8 cellular contexts compared by ENCODE assay signal in the genomic region with DNA sequence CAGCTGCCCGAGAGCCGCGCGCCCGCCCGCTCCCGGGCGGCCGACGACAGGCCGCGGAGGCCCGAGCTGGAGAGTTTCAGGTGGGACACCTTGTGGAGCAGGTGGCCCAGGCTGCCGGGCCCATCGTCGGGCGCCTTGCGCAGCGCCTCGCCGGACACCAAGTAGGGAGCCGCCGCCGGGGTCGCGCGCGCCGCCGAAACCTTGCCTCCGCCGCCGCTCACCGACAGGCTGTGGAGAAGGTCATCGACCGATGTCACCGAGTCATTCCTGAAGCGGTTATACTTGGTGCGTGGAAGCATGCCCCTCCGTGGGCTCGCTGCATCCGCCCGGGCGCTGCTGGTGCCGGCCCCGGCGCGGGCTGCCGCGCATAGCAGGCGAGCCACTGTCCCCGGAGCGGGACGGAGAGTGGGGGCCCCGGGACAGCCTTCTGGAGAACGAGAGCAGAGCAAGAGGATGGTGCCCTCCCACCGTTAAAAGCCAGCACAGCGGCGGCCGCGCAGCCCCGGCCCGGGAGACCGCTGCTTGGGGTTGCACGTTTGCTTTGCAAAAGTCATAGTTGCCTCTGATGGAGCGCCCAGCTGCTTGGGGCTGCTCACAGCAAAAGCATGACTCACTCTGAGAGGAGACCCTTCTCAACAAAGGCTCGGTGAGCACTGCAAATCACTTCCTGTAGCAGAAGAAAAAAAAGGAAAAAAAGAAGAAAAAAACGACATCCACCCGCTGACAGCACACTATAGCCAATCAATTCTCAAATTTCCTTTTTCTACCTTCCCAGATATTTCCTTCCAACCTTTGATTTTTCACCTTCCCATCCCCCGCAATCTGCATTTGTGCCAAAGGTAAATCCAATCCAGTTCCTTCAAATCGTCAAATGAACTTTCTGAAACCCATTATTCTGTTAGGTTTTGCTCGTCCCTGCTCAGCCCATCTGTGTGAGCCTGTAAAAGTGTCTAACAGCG. TPM values are rescaled to one million over a fixed set of nuclear protein-coding genes. Genes with fewer than 3 reads are reported as not detected.
A peak's percentile ranks its signal among the peaks of the same experiment; 100 is the strongest.
DNase-seq lines count a peak whose midpoint lies in the region; ATAC-seq and TF ChIP-seq lines count a peak whose summit lies in the region.

A gene with protein sequence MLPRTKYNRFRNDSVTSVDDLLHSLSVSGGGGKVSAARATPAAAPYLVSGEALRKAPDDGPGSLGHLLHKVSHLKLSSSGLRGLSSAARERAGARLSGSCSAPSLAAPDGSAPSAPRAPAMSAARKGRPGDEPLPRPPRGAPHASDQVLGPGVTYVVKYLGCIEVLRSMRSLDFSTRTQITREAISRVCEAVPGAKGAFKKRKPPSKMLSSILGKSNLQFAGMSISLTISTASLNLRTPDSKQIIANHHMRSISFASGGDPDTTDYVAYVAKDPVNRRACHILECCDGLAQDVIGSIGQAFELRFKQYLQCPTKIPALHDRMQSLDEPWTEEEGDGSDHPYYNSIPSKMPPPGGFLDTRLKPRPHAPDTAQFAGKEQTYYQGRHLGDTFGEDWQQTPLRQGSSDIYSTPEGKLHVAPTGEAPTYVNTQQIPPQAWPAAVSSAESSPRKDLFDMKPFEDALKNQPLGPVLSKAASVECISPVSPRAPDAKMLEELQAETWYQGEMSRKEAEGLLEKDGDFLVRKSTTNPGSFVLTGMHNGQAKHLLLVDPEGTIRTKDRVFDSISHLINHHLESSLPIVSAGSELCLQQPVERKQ (minus strand): TSS at position 657 of the 959 bp plus-strand sequence. CDS start 358 bp downstream, at position 299.

- H3K79me2 ChIP-seq in smooth muscle cell (ENCODE audit: low read depth) = no peaks in the 10 kb centered on the region

- no peak for TF ChIP-seq CTCF in smooth muscle cell (IDR thresholded peaks at IDR 0.05; ENCODE audit: borderline replicate concordance, insufficient read depth, poor library complexity, severe bottlenecking)

- H3K4me2 ChIP-seq in smooth muscle cell = peak within 1 kb of the TSS; percentile 93

- H3K27me3 ChIP-seq in iPS-15b (ENCODE audit: control insufficient read depth, insufficient read depth, low read length) (peaks cover 52% of the 10 kb centered on the region), smooth muscle cell (ENCODE audit: low read depth) (peaks cover 39% of the 10 kb centered on the region)

- no peaks in the 10 kb centered on the region for H3K9me3 ChIP-seq in iPS-15b (ENCODE audit: control insufficient read depth, insufficient read depth, low read length)
- no peaks in the 10 kb centered on the region for H3K9me3 ChIP-seq in smooth muscle cell (replicated peaks; ENCODE audit: low read depth)

- H3K4me3 ChIP-seq in iPS-15b (ENCODE audit: low read depth, low read length) = peak within 1 kb of the TSS; percentile 68
- peak within 1 kb of the TSS; percentile 59 for H3K4me3 ChIP-seq in smooth muscle cell

- peak within 1 kb of the TSS; percentile 81 for H2AFZ ChIP-seq in smooth muscle cell (ENCODE audit: low read depth)

- H3K4me1 ChIP-seq in iPS-15b (ENCODE audit: control insufficient read depth, insufficient read depth, low read length) (peaks cover 10% of the 10 kb centered on the region), smooth muscle cell (ENCODE audit: low read depth) (peaks cover 32% of the 10 kb centered on the region)

- WGBS in smooth muscle cell (ENCODE audit: low lambda C conversion rate) = 4% methylated on average over 56 of the region's 73 CpGs

- H3K27ac ChIP-seq in smooth muscle cell (ENCODE audit: low read depth) = peak within 1 kb of the TSS; percentile 61

- H3K36me3 ChIP-seq in iPS-15b (ENCODE audit: control insufficient read depth, insufficient read depth, low read length) (no peaks in the 10 kb centered on the region), smooth muscle cell (ENCODE audit: low read depth) (no peaks in the 10 kb centered on the region)

- DNase-seq in DMS 273 (lab: John Stamatoyannopoulos, UW; ENCODE audit: unreplicated experiment) = peak; percentile 44
- DNase-seq in DMS 273 treated with DMSO at 0.1 percent for 48 hours (lab: John Stamatoyannopoulos, UW) = no peak
- peak; percentile 14 for DNase-seq in activated CD8-positive, alpha-beta memory T cell treated with anti-CD3 and anti-CD28 coated beads, Interleukin-2, amount 50 U/mL, for 4 hours
- no peak for DNase-seq in smooth muscle cell (lab: John Stamatoyannopoulos, UW; ENCODE audit: unreplicated experiment)
- DNase-seq in stimulated activated CD4-positive, alpha-beta T cell treated with anti-CD3 and anti-CD28 coated beads, Interleukin-2, amount 100 ng/mL, for 24 hours = no peak

- no peak for ATAC-seq in GM19467 (IDR thresholded peaks at IDR 0.05; ENCODE audit: unreplicated experiment)
- ATAC-seq in GM18511 (IDR thresholded peaks at IDR 0.05; ENCODE audit: unreplicated experiment) = no peak

- H3F3A ChIP-seq in smooth muscle cell (ENCODE audit: low read depth) = peaks cover 8% of the 10 kb centered on the region

- no peaks in the 10 kb centered on the region for H4K20me1 ChIP-seq in smooth muscle cell (ENCODE audit: low read depth)

- peak within 1 kb of the TSS; percentile 28 for H3K9ac ChIP-seq in iPS-15b (ENCODE audit: low read depth, low read length)
- no peak within 1 kb of the TSS for H3K9ac ChIP-seq in smooth muscle cell (ENCODE audit: low read depth)

RNA-seq across cellular contexts. Expression of the gene that starts here (rescaled TPM):
- total RNA-seq in smooth muscle cell = 0.67 and 0.81 TPM in 2 replicates
- polyA plus RNA-seq in smooth muscle cell = 0.38 and 0.76 TPM in 2 replicates

Comparison
In these comparisons a context has a peak if more than half of its experiments do, and no peak if none do; other contexts are left out.
1. DNase-seq: peak in DMS 273 (single experiment) and activated CD8-positive, alpha-beta memory T cell treated with anti-CD3 and anti-CD28 coated beads, Interleukin-2, amount 50 U/mL, for 4 hours (single experiment); none in DMS 273 treated with DMSO at 0.1 percent for 48 hours (single experiment), smooth muscle cell (single experiment) and stimulated activated CD4-positive, alpha-beta T cell treated with anti-CD3 and anti-CD28 coated beads, Interleukin-2, amount 100 ng/mL, for 24 hours (0 of 2).